In the genomic region with DNA sequence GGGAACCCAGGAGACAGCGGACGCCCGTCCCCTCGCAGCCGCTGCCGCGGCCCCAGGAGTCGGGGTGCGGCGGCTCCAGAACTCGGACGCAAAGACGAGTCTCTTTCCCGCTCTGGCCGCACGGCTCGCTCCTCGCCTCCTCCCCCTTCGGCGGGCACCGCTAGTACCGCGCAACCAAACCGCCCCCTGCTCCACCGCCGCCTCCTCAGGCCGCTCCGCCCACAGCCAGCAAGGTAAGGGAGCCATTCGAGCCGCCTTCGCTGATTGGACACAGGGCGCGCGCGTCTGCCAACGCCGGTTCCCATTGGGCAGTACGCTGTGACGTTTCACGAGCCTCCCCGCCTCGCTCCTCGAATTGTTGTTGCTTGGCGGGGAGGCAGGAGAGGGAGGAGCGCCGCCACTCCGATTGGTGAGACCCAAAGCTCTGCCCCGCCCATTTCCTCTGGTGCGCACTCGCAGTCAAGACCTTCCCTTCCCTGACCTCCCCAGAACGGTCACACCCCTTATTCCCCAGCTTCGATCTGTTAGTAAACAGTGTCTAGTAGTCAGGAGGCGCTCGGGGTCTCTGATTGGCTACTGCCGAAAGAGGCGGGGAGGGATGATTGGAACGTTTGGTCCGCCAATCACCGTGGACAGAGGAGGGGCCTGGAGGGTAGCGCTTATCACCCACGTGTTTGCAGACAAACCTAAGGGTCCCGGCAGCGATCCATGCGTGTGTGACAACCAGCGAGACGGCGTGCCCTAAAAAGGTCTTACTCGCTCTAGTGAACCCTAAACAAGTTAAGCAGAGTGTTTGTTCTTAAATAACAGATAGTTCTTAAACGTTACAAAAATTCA, we compare ENCODE assay signal across 8 cellular contexts.
DNase-seq lines count a peak whose midpoint lies in the region; ATAC-seq, FAIRE-seq and TF ChIP-seq lines count a peak whose summit lies in the region.

RPS6KA5 (minus strand) TSS at position 170 of the 837 bp plus-strand sequence. CDS start 207 bp downstream, outside the sequence.

- TF ChIP-seq CTCF in AG09319 (IDR thresholded peaks at IDR 0.05; ENCODE audit: low read depth, low read length): no peak

- DNase-seq in AG09319 (ENCODE audit: extremely low read depth, low read depth) (peak; percentile 100), NCI-H446 treated with DMSO at 0.1 percent for 48 hours (lab: John Stamatoyannopoulos, UW) (peak; percentile 100), cerebellar cortex (ENCODE audit: low spot score) (peak; percentile 100)
- peak; percentile 99 for DNase-seq in stimulated activated CD4-positive, alpha-beta T cell treated with anti-CD3 and anti-CD28 coated beads, Interleukin-12 subunit alpha, Interleukin-12 subunit beta, amount 100 ng/mL, for 4 hours

- ATAC-seq in GM19035 (IDR thresholded peaks at IDR 0.05; ENCODE audit: unreplicated experiment): peak; percentile 81
- ATAC-seq in HG03354 (IDR thresholded peaks at IDR 0.05; ENCODE audit: poor library complexity, severe bottlenecking, unreplicated experiment): peak; percentile 83
- ATAC-seq in activated CD4-positive, CD25-positive, alpha-beta regulatory T cell treated with anti-CD3 and anti-CD28 coated beads, Interleukin-2, amount 50 U/mL, for 24 hours: peak; percentile 83 to 84

- peak; percentile 96 for FAIRE-seq in islet of Langerhans (lab: Jason Lieb, UNC)

Comparison
In these comparisons a context has a peak if more than half of its experiments do, and no peak if none do; other contexts are left out.
1. Peak in every context shown above with its lines: DNase-seq and ATAC-seq.